Comparison of ENCODE assay signal across 6 cellular contexts in genomic region chr10:116139886-116140285, GRCh38.
"Had no signal": no experiment of that assay in that cellular context is flagged by ENCODE, and none has a peak within 500 bp of the region (broad histone marks: within the 10 kb centered on the region; RNA-seq: fewer than 3 reads in every experiment).

No MANE protein-coding gene starts in this region.

- H3K4me3 Mint-ChIP-seq: GM23338, HFFc6, IgD-negative memory B cell had no signal

- H3K4me3 ChIP-seq: GM23338, HAP-1 had no signal

- H3K4me1 Mint-ChIP-seq: IgD-negative memory B cell had no signal

- H3K9me3 Mint-ChIP-seq: GM23338, HFFc6 had no signal

- H3K4me1 ChIP-seq: HAP-1 had no signal

- H3K27ac ChIP-seq: HL-60 had no signal

- H3K9me3 ChIP-seq: HAP-1 had no signal

- H3K36me3 Mint-ChIP-seq: IgD-negative memory B cell had no signal

- H3K27ac Mint-ChIP-seq: GM23338, HFFc6, IgD-negative memory B cell had no signal

- DNase-seq: H7, HFFc6 had no signal

- H3K36me3 ChIP-seq: HAP-1 had no signal
